ENCODE assay signal across 15 cellular contexts in genomic region chr4:87087015-87087920, GRCh38.
DNase-seq lines count a peak whose midpoint lies in the region; ATAC-seq, FAIRE-seq and TF ChIP-seq lines count a peak whose summit lies in the region.
"Had no signal": no experiment of that assay in that cellular context is flagged by ENCODE, and none has a peak within 500 bp of the region (broad histone marks: within the 10 kb centered on the region; RNA-seq: fewer than 3 reads in every experiment).

No MANE protein-coding gene starts in this region.

- no peak overlapping the region for H2AFZ ChIP-seq in H1 (ENCODE audit: low read length)

- no peaks in the 10 kb centered on the region for H3K9me3 Mint-ChIP-seq in CD4-positive, CD25-positive, alpha-beta regulatory T cell
- no peaks in the 10 kb centered on the region for H3K9me3 Mint-ChIP-seq in HFFc6
- no peaks in the 10 kb centered on the region for H3K9me3 Mint-ChIP-seq in nephron progenitor cell

- TF ChIP-seq POLR2A in H1 (IDR thresholded peaks at IDR 0.05; ENCODE audit: control extremely low read depth in 1 of 2, low read depth in 2 of 2, low read length in 2 of 2) (no peak), vagina (IDR thresholded peaks at IDR 0.05) (no peak)

- H4K5ac ChIP-seq in H1 (ENCODE audit: insufficient read length, low read depth, low read length) = no peak overlapping the region

- no peak overlapping the region for H3K23ac ChIP-seq in H1 (ENCODE audit: insufficient read length)

- peaks cover 19% of the 10 kb centered on the region for H3K36me3 Mint-ChIP-seq in CD4-positive, CD25-positive, alpha-beta regulatory T cell
- H3K36me3 Mint-ChIP-seq in HFFc6 (ENCODE audit: low read depth) (peaks cover 7% of the 10 kb centered on the region; the same call in 1 of the 2 replicates), nephron progenitor cell (ENCODE audit: low read depth) (peaks cover 49% of the 10 kb centered on the region)

- no peaks in the 10 kb centered on the region for H3K4me1 ChIP-seq in CD4-positive, CD25-positive, alpha-beta regulatory T cell (ENCODE audit: control insufficient read depth, insufficient read depth, low read length, poor library complexity, severe bottlenecking)
- no peaks in the 10 kb centered on the region for H3K4me1 ChIP-seq in H1 (replicated peaks in 1 of 4; ENCODE audit: control insufficient read depth in 3 of 4, insufficient read depth in 4 of 4, low read length in 3 of 4)
- H3K4me1 ChIP-seq in vagina = peaks cover 64% of the 10 kb centered on the region

- 0 out of 2 replicates have a peak, but pooled peaks cover 4% of the 10 kb centered on the region for H3K23me2 ChIP-seq in H1 (ENCODE audit: low read depth, low read length)

- peak overlapping the region in 1 of 4 donors; percentile 27 for H3K4me3 Mint-ChIP-seq in CD4-positive, CD25-positive, alpha-beta regulatory T cell
- H3K4me3 Mint-ChIP-seq in HFFc6 = 0 out of 2 replicates have a peak overlapping the region, but pooled peaks have one; percentile 1
- no peak overlapping the region for H3K4me3 Mint-ChIP-seq in nephron progenitor cell

- no peak overlapping the region for H3K56ac ChIP-seq in H1 (replicated peaks; ENCODE audit: insufficient read length, low read depth, low read length)

- CTCF ChIA-PET in H1 (lab: Charles Lee; ENCODE audit: partially characterized antibody) = interaction anchor here (0.5 to 1.0 kb wide), 4 partner anchors 32 to 458 kb away, joined by 3 read pairs; no protein-coding TSS in a partner anchor

- H3K18ac ChIP-seq in H1 (ENCODE audit: extremely low read depth, low read length) = 0 out of 2 replicates have a peak overlapping the region, but pooled peaks have one; percentile 16

- no peaks in the 10 kb centered on the region for H3K27me3 ChIP-seq in CD4-positive, CD25-positive, alpha-beta regulatory T cell (ENCODE audit: control insufficient read depth, insufficient read depth, low read length)
- H3K27me3 ChIP-seq in H1 (replicated peaks in 1 of 4; ENCODE audit: control insufficient read depth in 3 of 4, extremely low read depth in 1 of 4, insufficient read depth in 3 of 4, low read length in 3 of 4) (no peaks in the 10 kb centered on the region), vagina (no peaks in the 10 kb centered on the region)

- FAIRE-seq in H1 (lab: Jason Lieb, UNC) = no peak

- H3K27ac Mint-ChIP-seq in CD4-positive, CD25-positive, alpha-beta regulatory T cell = peak overlapping the region; percentile 64 to 76 (median 74)
- H3K27ac Mint-ChIP-seq in HFFc6 = peak overlapping the region; percentile 78
- H3K27ac Mint-ChIP-seq in nephron progenitor cell = peak overlapping the region; percentile 46

- H3K4ac ChIP-seq in H1 (replicated peaks; ENCODE audit: insufficient read length, low read depth, low read length) = no peak overlapping the region

- H3K27ac ChIP-seq in CD4-positive, CD25-positive, alpha-beta regulatory T cell (ENCODE audit: insufficient read depth, low read length, poor library complexity, severe bottlenecking) = no peak overlapping the region
- H3K27ac ChIP-seq in H1 (ENCODE audit: low read depth, low read length) = no peak overlapping the region
- H3K27ac ChIP-seq in vagina = no peak overlapping the region
- H3K27ac ChIP-seq: epithelial cell of prostate had no signal

- POLR2A ChIA-PET in H1 (lab: Charles Lee; ENCODE audit: partially characterized antibody) = interaction anchor here (1.5 kb wide), 1 partner anchor 19 kb away, joined by 3 read pairs; no protein-coding TSS in a partner anchor

- H2BK5ac ChIP-seq in H1 (ENCODE audit: low read depth, low read length) = peak overlapping the region; percentile 31; the same call in 1 of the 2 replicates

- H2BK15ac ChIP-seq in H1 (ENCODE audit: low read length) = no peak overlapping the region

- ATAC-seq in CD4-positive, CD25-positive, alpha-beta regulatory T cell (ENCODE audit: low read depth in 2 of 2) = no peak
- ATAC-seq in HG03045 (IDR thresholded peaks at IDR 0.05; ENCODE audit: unreplicated experiment) = no peak

- H3K9me3 ChIP-seq in CD4-positive, CD25-positive, alpha-beta regulatory T cell (ENCODE audit: control insufficient read depth in 2 of 2, low read length in 2 of 2) = no peaks in the 10 kb centered on the region
- no peaks in the 10 kb centered on the region for H3K9me3 ChIP-seq in H1 (ENCODE audit: insufficient read depth in 2 of 2, low read depth in 1 of 2, low read length in 1 of 2)
- no peaks in the 10 kb centered on the region for H3K9me3 ChIP-seq in vagina

- no peak for DNase-seq in CD4-positive, CD25-positive, alpha-beta regulatory T cell
- DNase-seq in HFFc6 = peak; percentile 32
- DNase-seq in H1 (ENCODE audit: low read depth in 1 of 2, low spot score in 2 of 2) = no peak
- DNase-seq in nephron progenitor cell = no peak
- DNase-seq in activated effector memory CD4-positive, alpha-beta T cell treated with anti-CD3 and anti-CD28 coated beads, Interleukin-2, amount 50 U/mL, for 16 hours = no peak
- no peak for DNase-seq in vagina (ENCODE audit: extremely low spot score in 2 of 2)
- no peak for DNase-seq in NAMALWA (ENCODE audit: low spot score)
- DNase-seq: activated CD4-positive, CD25-positive, alpha-beta regulatory T cell; KG1; midbrain; NCI-H1694 treated with DMSO at 0.1 percent for 48 hours; NCI-H82; SIG-M5 had no signal

- no peak overlapping the region for H4K91ac ChIP-seq in H1 (replicated peaks; ENCODE audit: insufficient read length, low read length)

- intact Hi-C loops in vagina (cut with DNase I) = loop anchor here (10.0 kb wide), 1 partner anchor 82 kb away; no protein-coding TSS in a partner anchor

- H3K36me3 ChIP-seq in CD4-positive, CD25-positive, alpha-beta regulatory T cell (ENCODE audit: control insufficient read depth, insufficient read depth, low read length) = peaks cover 34% of the 10 kb centered on the region
- H3K36me3 ChIP-seq in H1 (ENCODE audit: control insufficient read depth in 2 of 4, insufficient read depth in 4 of 4, low read length in 3 of 4) = peaks cover 0 to 27% (median 5%) of the 10 kb centered on the region in 4 experiments; a peak in 3 of 8 replicates
- H3K36me3 ChIP-seq in vagina = peaks cover 0 to 10% of the 10 kb centered on the region in 2 donors

- TF ChIP-seq EP300 in H1 (IDR thresholded peaks at IDR 0.05; ENCODE audit: borderline replicate concordance in 1 of 2, low read depth in 2 of 2, low read length in 2 of 2) = no peak

- H2AK5ac ChIP-seq in H1 (ENCODE audit: low read depth, low read length) = peak overlapping the region; percentile 75; the same call in 1 of the 2 replicates

- peaks cover 0 to 13% of the 10 kb centered on the region in 2 experiments; a peak in 2 of 4 replicates for H3K79me2 ChIP-seq in H1 (ENCODE audit: control insufficient read depth in 1 of 2, insufficient read depth in 2 of 2, low read length in 2 of 2)

- H2BK20ac ChIP-seq in H1 (ENCODE audit: low read length) = no peak overlapping the region

- no peaks in the 10 kb centered on the region for H3K27me3 Mint-ChIP-seq in CD4-positive, CD25-positive, alpha-beta regulatory T cell
- H3K27me3 Mint-ChIP-seq in HFFc6 (ENCODE audit: insufficient read depth) (no peaks in the 10 kb centered on the region), nephron progenitor cell (ENCODE audit: low read depth, poor library complexity) (no peaks in the 10 kb centered on the region)

- H3K4me1 Mint-ChIP-seq in CD4-positive, CD25-positive, alpha-beta regulatory T cell = peaks cover 16 to 23% (median 20%) of the 10 kb centered on the region in 4 donors
- H3K4me1 Mint-ChIP-seq in HFFc6 (ENCODE audit: low read depth) = peaks cover 32% of the 10 kb centered on the region
- peaks cover 62% of the 10 kb centered on the region for H3K4me1 Mint-ChIP-seq in nephron progenitor cell

- 81% methylated on average over 2 of the region's 2 CpGs; no CpG with 5 or more reads in 1 of the 2 experiments for WGBS in H1 (ENCODE audit: extremely low coverage in 1 of 2, insufficient coverage in 1 of 2, insufficient read length in 1 of 2, insufficient replicate concordance in 2 of 2, low coverage in 1 of 2, low lambda C conversion rate in 2 of 2, missing lambda C conversion rate in 1 of 2), 2 experiments

- H2BK120ac ChIP-seq in H1 (replicated peaks; ENCODE audit: low read depth, low read length) = no peak overlapping the region

- no peak overlapping the region for H4K8ac ChIP-seq in H1 (ENCODE audit: extremely low read depth, insufficient read depth, low read length)

- H3K14ac ChIP-seq in H1 (ENCODE audit: insufficient read length) = no peak overlapping the region

- H3K79me1 ChIP-seq in H1 (ENCODE audit: low read depth, low read length) = 0 out of 2 replicates have a peak, but pooled peaks cover 2% of the 10 kb centered on the region

- H3K9ac ChIP-seq in H1 (replicated peaks in 1 of 4; ENCODE audit: extremely low read depth in 1 of 4, low read depth in 3 of 4, low read length in 3 of 4) = no peak overlapping the region

- peaks cover 0 to 2% of the 10 kb centered on the region in 2 experiments for H4K20me1 ChIP-seq in H1 (replicated peaks in 1 of 2; ENCODE audit: control insufficient read depth in 1 of 2, insufficient read depth in 2 of 2, low read length in 2 of 2)

- TF ChIP-seq CTCF in HFFc6 (IDR thresholded peaks at IDR 0.05) (no peak), H1 (IDR thresholded peaks at IDR 0.05; ENCODE audit: control extremely low read depth in 1 of 3, insufficient read depth in 1 of 3, low read depth in 1 of 3, low read length in 3 of 3) (no peak), nephron progenitor cell (IDR thresholded peaks at IDR 0.05) (no peak), vagina (IDR thresholded peaks at IDR 0.05) (no peak)

- H2BK12ac ChIP-seq in H1 (ENCODE audit: low read depth, low read length) = 0 out of 2 replicates have a peak overlapping the region, but pooled peaks have one; percentile 2

- H3K4me2 ChIP-seq in H1 (ENCODE audit: insufficient read depth in 1 of 2, low read depth in 2 of 2, low read length in 2 of 2) = no peak overlapping the region

- TF ChIP-seq RAD21 in H1 (IDR thresholded peaks at IDR 0.05 in 1 of 2, conservative IDR thresholded peaks at IDR 0.05 in 1 of 2; ENCODE audit: low read depth in 2 of 2, low read length in 2 of 2) = no peak

- H3K4me3 ChIP-seq in CD4-positive, CD25-positive, alpha-beta regulatory T cell (ENCODE audit: low read depth, low read length) = no peak overlapping the region
- no peak overlapping the region for H3K4me3 ChIP-seq in H1 (ENCODE audit: extremely low read depth in 1 of 4, insufficient read depth in 2 of 4, low read depth in 3 of 4, low read length in 4 of 4)
- no peak overlapping the region for H3K4me3 ChIP-seq in vagina

TF ChIP-seq in H1, 55 proteins besides CTCF, POLR2A, EP300 and RAD21 (continues in another document):
- TF ChIP-seq SP1 (IDR thresholded peaks at IDR 0.05; ENCODE audit: low read depth, low read length) (no peak), CBX5 (IDR thresholded peaks at IDR 0.05; ENCODE audit: low read depth, low read length) (no peak), TAF1 (IDR thresholded peaks at IDR 0.05; ENCODE audit: low read depth, low read length) (no peak), ASH2L (IDR thresholded peaks at IDR 0.05; ENCODE audit: low read length) (no peak), RXRA (IDR thresholded peaks at IDR 0.05; ENCODE audit: insufficient read depth, low read depth, low read length) (no peak), HDAC6 (IDR thresholded peaks at IDR 0.05; ENCODE audit: low read depth, low read length) (no peak), BRCA1 (IDR thresholded peaks at IDR 0.05; ENCODE audit: low read depth, low read length) (no peak), SRF (IDR thresholded peaks at IDR 0.05; ENCODE audit: low read depth, low read length) (no peak), YY1 (IDR thresholded peaks at IDR 0.05; ENCODE audit: low read depth, low read length) (no peak)
